8 cellular contexts compared by ENCODE assay signal in genomic region chr3:98733778-98734281, GRCh38. TPM values are rescaled to one million over a fixed set of nuclear protein-coding genes. Genes with fewer than 3 reads are reported as not detected.
DNase-seq lines count a peak whose midpoint lies in the region; ATAC-seq and TF ChIP-seq lines count a peak whose summit lies in the region.

No MANE protein-coding gene starts in this region.

- peak overlapping the region; percentile 5 for H3K27ac ChIP-seq in right cardiac atrium (ENCODE audit: low read length)
- peak overlapping the region; percentile 77 to 90 (median 82) for H3K27ac ChIP-seq in gastrocnemius medialis

- H3K9me3 ChIP-seq in right cardiac atrium (ENCODE audit: control insufficient read depth, low read length) (no peaks in the 10 kb centered on the region), gastrocnemius medialis (no peaks in the 10 kb centered on the region)

- in situ Hi-C loops in G401 (cut with HindIII; ENCODE audit: low sequenced_read_pairs) = no loop called here
- in situ Hi-C loops in gastrocnemius medialis (cut with MboI; ENCODE audit: low sequenced_read_pairs in 4 of 4) = no loop called here

- intact Hi-C loops in right cardiac atrium (cut with DNase I) (loop anchor here in 3 of 4 donors (10.0 kb wide), 2 partner anchors 51 to 139 kb away; partner anchors contain the start of gene CPOX (in 1 of the 3)), gastrocnemius medialis (cut with DNase I; ENCODE audit: low total_unique reads) (loop anchor here (10.0 kb wide), 1 partner anchor 139 kb away; the partner anchor contains the start of gene CPOX)

- WGBS in right cardiac atrium = 4% methylated on average over 16 of the region's 16 CpGs

- H3K36me3 ChIP-seq in gastrocnemius medialis = no peaks in the 10 kb centered on the region

- peak; percentile 28 for ATAC-seq in HG02870 (IDR thresholded peaks at IDR 0.05; ENCODE audit: unreplicated experiment)
- no peak for ATAC-seq in right cardiac atrium
- ATAC-seq in gastrocnemius medialis = peak; percentile 40 to 55
- ATAC-seq in GM18520 (IDR thresholded peaks at IDR 0.05; ENCODE audit: unreplicated experiment) = no peak

- H3K27me3 ChIP-seq in right cardiac atrium (ENCODE audit: control insufficient read depth, insufficient read depth) (no peaks in the 10 kb centered on the region), gastrocnemius medialis (no peaks in the 10 kb centered on the region)

- H3K4me1 ChIP-seq in right cardiac atrium (ENCODE audit: control insufficient read depth, insufficient read depth, low read length) (peaks cover 4% of the 10 kb centered on the region), gastrocnemius medialis (peaks cover 7 to 10% of the 10 kb centered on the region in 2 donors)

- peak overlapping the region; percentile 77 for H3K4me3 ChIP-seq in right cardiac atrium (ENCODE audit: low read length)
- peak overlapping the region; percentile 77 to 97 (median 83) for H3K4me3 ChIP-seq in gastrocnemius medialis

- no peak for TF ChIP-seq POLR2A in gastrocnemius medialis (IDR thresholded peaks at IDR 0.05)

- TF ChIP-seq CTCF in gastrocnemius medialis (IDR thresholded peaks at IDR 0.05 in 4 of 5, conservative IDR thresholded peaks at IDR 0.05 in 1 of 5) = no peak

- DNase-seq in G401 (ENCODE audit: low spot score) (peak; percentile 58), right cardiac atrium (no peak), gastrocnemius medialis (peak in 1 of 2 donors; percentile 4), HT-29 (ENCODE audit: low spot score) (no peak), inferior parietal cortex (ENCODE audit: extremely low spot score) (no peak)
- peak; percentile 17 to 20 for DNase-seq in activated T-cell treated with anti-CD3 and anti-CD28 coated beads, Interleukin-2, amount 50 U/mL, for 48 hours

RNA-seq across cellular contexts. Expression of gene ST3GAL6, which starts 29.3 kb away (rescaled TPM):
- not detected in 2 replicates for total RNA-seq in G401 (2014; rRNA removed; shearing (Covaris generic))
- total RNA-seq in right cardiac atrium (10 to 100 TPM; 27.6 to 29.3 (median 29.1) TPM), gastrocnemius medialis (10 to 100 TPM in 2 of 4 donors, 1 to 10 TPM in 2; 7.4 to 15.0 (median 11.3) TPM)
- polyA plus RNA-seq in right cardiac atrium = 22.8 TPM
- 0.25 and 3.6 TPM in 2 replicates for total RNA-seq in HT-29 (2014; rRNA removed; shearing (Covaris generic))

Comparison
In these comparisons a context has a peak if more than half of its experiments do, and no peak if none do; other contexts are left out.
1. DNase-seq: peak in G401 (single experiment) and activated T-cell treated with anti-CD3 and anti-CD28 coated beads, Interleukin-2, amount 50 U/mL, for 48 hours (2 of 2); none in right cardiac atrium (0 of 3), HT-29 (single experiment) and inferior parietal cortex (single experiment).
2. ATAC-seq: peak in HG02870 (single experiment) and gastrocnemius medialis (2 of 2); none in right cardiac atrium (0 of 2) and GM18520 (single experiment).